In the genomic region with DNA sequence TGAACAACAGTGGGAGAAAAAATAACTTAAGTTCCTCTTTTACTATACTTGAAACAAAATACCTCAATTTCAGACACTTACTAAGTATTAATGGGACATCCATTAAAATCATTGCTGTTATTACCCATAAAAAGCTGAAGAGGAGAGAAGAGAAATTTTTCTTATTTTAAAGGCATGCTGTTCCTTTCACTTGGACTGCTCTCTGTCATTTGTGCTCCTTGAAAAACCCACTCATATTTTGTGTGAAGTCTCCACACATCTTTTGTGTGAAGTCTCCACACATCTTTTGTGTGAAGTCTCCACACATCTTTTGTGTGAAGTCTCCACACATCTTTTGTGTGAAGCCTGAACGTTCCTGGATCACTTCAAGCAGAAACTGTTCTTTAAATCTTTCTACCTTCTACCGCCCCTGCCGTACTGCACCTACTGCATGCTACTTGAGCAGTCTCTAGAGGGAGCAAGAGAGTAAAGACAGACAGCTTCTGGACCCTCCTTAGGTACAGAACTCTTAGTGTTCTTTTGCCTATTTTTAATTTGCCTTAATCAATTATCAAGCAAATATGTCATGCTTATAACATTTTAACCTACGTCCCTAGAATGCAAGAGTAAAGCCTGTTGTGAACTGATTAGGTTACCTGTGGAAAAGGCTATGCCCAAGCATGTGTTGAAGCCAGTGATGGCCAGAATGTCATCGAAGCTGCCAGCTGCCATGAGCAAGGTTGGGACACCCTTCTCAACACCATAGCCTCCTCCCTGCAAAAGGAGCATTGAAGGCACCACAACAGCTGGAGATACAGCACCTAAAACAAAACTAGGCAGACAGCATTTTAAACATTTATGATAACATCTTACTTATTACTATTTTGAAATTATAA, we compare ENCODE assay signal across 8 cellular contexts. TPM values are rescaled to one million over a fixed set of nuclear protein-coding genes. Genes with fewer than 3 reads are reported as not detected.
DNase-seq lines count a peak whose midpoint lies in the region; ATAC-seq and TF ChIP-seq lines count a peak whose summit lies in the region.

No MANE protein-coding gene starts in this region.

- no peaks in the 10 kb centered on the region for H3K4me1 Mint-ChIP-seq in CD4-positive, alpha-beta T cell (ENCODE audit: low read depth)

- peak in 8 of 10 experiments; percentile 7 to 29 (median 11) for DNase-seq in CD4-positive, alpha-beta T cell
- DNase-seq in NCI-H69 (lab: John Stamatoyannopoulos, UW) (peak; percentile 50), glomerular visceral epithelial cell (ENCODE audit: extremely low spot score) (peak; percentile 45), putamen (ENCODE audit: low spot score) (peak; percentile 16), dedifferentiated amniotic fluid mesenchymal stem cell (ENCODE audit: extremely low spot score) (no peak)
- DNase-seq in activated T-cell treated with anti-CD3 and anti-CD28 coated beads, Interleukin-2, amount 50 U/mL, for 48 hours = peak; percentile 36

- TF ChIP-seq CTCF in CD4-positive, alpha-beta T cell (IDR thresholded peaks at IDR 0.05) = peak; percentile 76

- no peaks in the 10 kb centered on the region for H3K9me3 Mint-ChIP-seq in CD4-positive, alpha-beta T cell

- no peaks in the 10 kb centered on the region for H3K27me3 ChIP-seq in CD4-positive, alpha-beta T cell (ENCODE audit: control insufficient read depth, insufficient read depth, low read length)

- H3K27ac Mint-ChIP-seq in CD4-positive, alpha-beta T cell = no peak overlapping the region

- H3K36me3 Mint-ChIP-seq in CD4-positive, alpha-beta T cell (ENCODE audit: low read depth) = peaks cover 54% of the 10 kb centered on the region

- H3K27me3 Mint-ChIP-seq in CD4-positive, alpha-beta T cell = no peaks in the 10 kb centered on the region

- CTCF ChIA-PET in CD4-positive, alpha-beta T cell (lab: Charles Lee) = interaction anchor here (0.6 to 1.5 kb wide), 9 partner anchors 9 to 48 kb away, joined by 3 to 9 read pairs (median 3); no protein-coding TSS in a partner anchor

- no peak overlapping the region for H3K4me3 Mint-ChIP-seq in CD4-positive, alpha-beta T cell

- H3K27ac ChIP-seq in CD4-positive, alpha-beta T cell (ENCODE audit: low read depth, low read length) = no peak overlapping the region

- peak; percentile 100 for ATAC-seq in CD4-positive, alpha-beta T cell (ENCODE audit: poor library complexity)
- peak; percentile 95 for ATAC-seq in GM18858 (IDR thresholded peaks at IDR 0.05; ENCODE audit: unreplicated experiment)
- peak; percentile 98 for ATAC-seq in HG02943 (IDR thresholded peaks at IDR 0.05; ENCODE audit: low read depth, unreplicated experiment)

- intact Hi-C loops in CD4-positive, alpha-beta T cell (cut with DNase I, micrococcal nuclease) = loop anchor here in 1 of 2 experiments (1.0 to 2.0 kb wide), 2 partner anchors 45 to 52 kb away; a partner anchor contains a TSS

- POLR2A ChIA-PET in CD4-positive, alpha-beta T cell (lab: Charles Lee) = interaction anchor here (1.0 kb wide), 1 partner anchor 27 kb away, joined by 5 read pairs; no protein-coding TSS in a partner anchor

- no peaks in the 10 kb centered on the region for H3K9me3 ChIP-seq in CD4-positive, alpha-beta T cell (ENCODE audit: control insufficient read depth, low read length)

RNA-seq across cellular contexts. Expression of a gene that starts 27.1 kb away (rescaled TPM):
- total RNA-seq in CD4-positive, alpha-beta T cell = 1 to 10 TPM; 3.6 to 3.7 TPM

RNA-seq across cellular contexts. Expression of a gene that starts 29.9 kb away (rescaled TPM):
- total RNA-seq in CD4-positive, alpha-beta T cell = 10 to 100 TPM; 21.1 to 21.7 TPM

RNA-seq across cellular contexts. Expression of a gene that starts 53.0 kb away (rescaled TPM):
- total RNA-seq in CD4-positive, alpha-beta T cell = 10 to 100 TPM in 1 of 2 experiments, 1 to 10 TPM in 1; 9.9 to 10.3 TPM
